Comparison of ENCODE assay signal across 4 cellular contexts in the genomic region with DNA sequence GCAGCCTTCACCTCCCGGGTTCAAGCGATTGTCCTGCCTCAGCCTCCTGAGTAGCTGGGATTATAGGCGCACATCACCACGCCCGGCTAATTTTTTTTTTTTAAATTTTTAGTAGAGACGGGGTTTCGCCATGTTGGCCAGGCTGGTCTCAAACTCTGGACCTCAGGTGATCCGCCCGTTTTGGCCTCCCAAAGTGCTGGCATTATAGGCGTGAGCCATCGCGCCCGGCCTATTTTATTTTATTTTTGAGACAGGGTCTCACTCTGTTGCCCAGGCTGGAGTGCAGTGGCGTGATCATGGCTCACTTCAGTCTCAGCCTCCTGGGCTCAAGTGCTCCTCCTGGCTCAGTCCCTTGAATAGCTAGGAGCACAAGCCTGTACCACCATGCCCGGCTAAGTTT. TPM values are rescaled to one million over a fixed set of nuclear protein-coding genes. Genes with fewer than 3 reads are reported as not detected.
"Had no signal": no experiment of that assay in that cellular context is flagged by ENCODE, and none has a peak within 500 bp of the region (broad histone marks: within the 10 kb centered on the region; RNA-seq: fewer than 3 reads in every experiment).

No MANE protein-coding gene starts in this region.

RNA-seq across cellular contexts. Expression of a gene that starts 57.1 kb away (rescaled TPM):
- total RNA-seq: epithelial cell of proximal tubule, foreskin keratinocyte, lung microvascular endothelial cell had no signal
- polyA plus RNA-seq: immature natural killer cell had no signal
